In genomic region chr1:94031591-94031990, GRCh38 we compare ENCODE assay signal across 21 cellular contexts.
A peak's percentile ranks its signal among the peaks of the same experiment; 100 is the strongest.
DNase-seq lines count a peak whose midpoint lies in the region; ATAC-seq and TF ChIP-seq lines count a peak whose summit lies in the region.
"Had no signal": no experiment of that assay in that cellular context is flagged by ENCODE, and none has a peak within 500 bp of the region (broad histone marks: within the 10 kb centered on the region; RNA-seq: fewer than 3 reads in every experiment).

No MANE protein-coding gene starts in this region.

- H3K27ac ChIP-seq in GM23338 (ENCODE audit: low read depth) (no peak overlapping the region), lung (ENCODE audit: low read depth in 1 of 2, low read length in 1 of 2) (peak overlapping the region in 1 of 2 donors; percentile 37)

- H3K9me3 ChIP-seq in lung (ENCODE audit: control insufficient read depth in 2 of 2, insufficient read depth in 1 of 2, low read length in 1 of 2): no peaks in the 10 kb centered on the region

- no peaks in the 10 kb centered on the region for H3F3A ChIP-seq in GM23338 (replicated peaks; ENCODE audit: low read depth)

- no peaks in the 10 kb centered on the region for H3K9me2 ChIP-seq in GM23338 (ENCODE audit: insufficient read depth)

- no peaks in the 10 kb centered on the region for H3K79me2 ChIP-seq in GM23338 (replicated peaks; ENCODE audit: insufficient read depth)

- no peaks in the 10 kb centered on the region for H3K36me3 Mint-ChIP-seq in GM23338 (ENCODE audit: low read depth)
- H3K36me3 Mint-ChIP-seq in glutamatergic neuron (ENCODE audit: unreplicated experiment): no peaks in the 10 kb centered on the region
- H3K36me3 Mint-ChIP-seq: CD8-positive, alpha-beta T cell; IgD-negative memory B cell had no signal

- WGBS in lung, 2 donors: 69 to 82% methylated on average over 9 of the region's 9 CpGs

- no peaks in the 10 kb centered on the region for H3K9me3 Mint-ChIP-seq in GM23338
- H3K9me3 Mint-ChIP-seq in glutamatergic neuron (ENCODE audit: unreplicated experiment): peaks cover 2% of the 10 kb centered on the region
- H3K9me3 Mint-ChIP-seq: CD8-positive, alpha-beta T cell; IgD-negative memory B cell had no signal

- no peak overlapping the region for H3K4me3 ChIP-seq in GM23338
- no peak overlapping the region for H3K4me3 ChIP-seq in lung

- TF ChIP-seq CTCF in GM23338 (conservative IDR thresholded peaks at IDR 0.05; ENCODE audit: low read depth in 2 of 2): no peak
- TF ChIP-seq CTCF in lung (IDR thresholded peaks at IDR 0.05; ENCODE audit: control extremely low read depth, extremely low read depth): no peak
- no peak for TF ChIP-seq CTCF in glutamatergic neuron (IDR thresholded peaks at IDR 0.05; ENCODE audit: partially characterized antibody, unreplicated experiment)

- no peaks in the 10 kb centered on the region for H4K20me1 ChIP-seq in GM23338 (replicated peaks; ENCODE audit: insufficient read depth)

- H3K36me3 ChIP-seq in GM23338 (ENCODE audit: insufficient read depth): no peaks in the 10 kb centered on the region
- no peaks in the 10 kb centered on the region for H3K36me3 ChIP-seq in lung (ENCODE audit: control insufficient read depth in 2 of 2, insufficient read depth in 2 of 2, low read length in 2 of 2)

- intact Hi-C loops in sciatic nerve (cut with DNase I): loop anchor here (2.0 kb wide), 1 partner anchor 299 kb away; no protein-coding TSS in a partner anchor

- ATAC-seq in GM23338 (peak; percentile 45; the same call in 2 of the 3 replicates), lung (ENCODE audit: insufficient read depth, low FRiP score) (peak; percentile 48), sciatic nerve (peak; percentile 54), GM21515 (IDR thresholded peaks at IDR 0.05; ENCODE audit: unreplicated experiment) (no peak)
- ATAC-seq in stimulated activated naive CD8-positive, alpha-beta T cell treated with anti-CD3 and anti-CD28 coated beads, Interleukin-15, Interleukin-2, amounts not matched to agents 100 U/mL and 50 U/mL, for 24 hours: no peak
- ATAC-seq: CD8-positive, alpha-beta T cell; HCT116; Panc1 had no signal

- H3K27me3 ChIP-seq in GM23338 (ENCODE audit: insufficient read depth) (no peaks in the 10 kb centered on the region), lung (ENCODE audit: control insufficient read depth, insufficient read depth) (no peaks in the 10 kb centered on the region)

- H3K4me3 Mint-ChIP-seq in GM23338: no peak overlapping the region
- no peak overlapping the region for H3K4me3 Mint-ChIP-seq in glutamatergic neuron (ENCODE audit: unreplicated experiment)
- H3K4me3 Mint-ChIP-seq: CD8-positive, alpha-beta T cell; IgD-negative memory B cell had no signal

- H3K4me2 ChIP-seq in GM23338: no peak overlapping the region

- H2AFZ ChIP-seq in GM23338: 0 out of 2 replicates have a peak overlapping the region, but pooled peaks have one; percentile 57

- no peaks in the 10 kb centered on the region for H3K4me1 ChIP-seq in GM23338 (ENCODE audit: insufficient read depth)
- peaks cover 0 to 2% of the 10 kb centered on the region in 2 donors for H3K4me1 ChIP-seq in lung (ENCODE audit: control insufficient read depth in 2 of 2, insufficient read depth in 2 of 2, low read length in 2 of 2)

- DNase-seq in GM23338 (ENCODE audit: low spot score) (no peak), amniotic epithelial cell (ENCODE audit: low read depth) (peak; percentile 53), lung (ENCODE audit: low spot score) (no peak), sciatic nerve (ENCODE audit: low spot score) (no peak), glutamatergic neuron (no peak)
- no peak for DNase-seq in stimulated activated naive CD8-positive, alpha-beta T cell treated with anti-CD3 and anti-CD28 coated beads, Interleukin-15, Interleukin-2, amounts not matched to agents 100 U/mL and 50 U/mL, for 24 hours
- DNase-seq: AML-193; C1 segment of cervical spinal cord; CD8-positive, alpha-beta T cell; GOT3; NCI-H1105; NCI-H146; NCI-H2029; NCI-H2227 treated with DMSO at 0.1 percent for 48 hours; NCI-H510A treated with DMSO at 0.1 percent for 48 hours; NCI-H774; NK-92 treated with Interleukin-12 subunit alpha and Interleukin-12 subunit beta, amount 100 ng/mL, for 24 hours had no signal

- H3K27ac Mint-ChIP-seq in GM23338 (no peak overlapping the region), glutamatergic neuron (ENCODE audit: unreplicated experiment) (no peak overlapping the region)
- H3K27ac Mint-ChIP-seq: CD8-positive, alpha-beta T cell; IgD-negative memory B cell had no signal

- peaks cover 4% of the 10 kb centered on the region; the same call in 2 of the 3 replicates for H3K4me1 Mint-ChIP-seq in GM23338
- H3K4me1 Mint-ChIP-seq in glutamatergic neuron (ENCODE audit: low read depth, unreplicated experiment): peaks cover 9% of the 10 kb centered on the region

- H3K27me3 Mint-ChIP-seq in GM23338 (ENCODE audit: insufficient read depth, low read depth, poor library complexity) (peaks cover 5% of the 10 kb centered on the region), glutamatergic neuron (ENCODE audit: unreplicated experiment) (no peaks in the 10 kb centered on the region)

TF ChIP-seq in GM23338, 12 proteins besides CTCF, POLR2A, EP300 and RAD21 (continues in another document):
- TF ChIP-seq EZH2 (IDR thresholded peaks at IDR 0.05; ENCODE audit: low read depth, unreplicated experiment): no peak
- TF ChIP-seq, protein P1, sequence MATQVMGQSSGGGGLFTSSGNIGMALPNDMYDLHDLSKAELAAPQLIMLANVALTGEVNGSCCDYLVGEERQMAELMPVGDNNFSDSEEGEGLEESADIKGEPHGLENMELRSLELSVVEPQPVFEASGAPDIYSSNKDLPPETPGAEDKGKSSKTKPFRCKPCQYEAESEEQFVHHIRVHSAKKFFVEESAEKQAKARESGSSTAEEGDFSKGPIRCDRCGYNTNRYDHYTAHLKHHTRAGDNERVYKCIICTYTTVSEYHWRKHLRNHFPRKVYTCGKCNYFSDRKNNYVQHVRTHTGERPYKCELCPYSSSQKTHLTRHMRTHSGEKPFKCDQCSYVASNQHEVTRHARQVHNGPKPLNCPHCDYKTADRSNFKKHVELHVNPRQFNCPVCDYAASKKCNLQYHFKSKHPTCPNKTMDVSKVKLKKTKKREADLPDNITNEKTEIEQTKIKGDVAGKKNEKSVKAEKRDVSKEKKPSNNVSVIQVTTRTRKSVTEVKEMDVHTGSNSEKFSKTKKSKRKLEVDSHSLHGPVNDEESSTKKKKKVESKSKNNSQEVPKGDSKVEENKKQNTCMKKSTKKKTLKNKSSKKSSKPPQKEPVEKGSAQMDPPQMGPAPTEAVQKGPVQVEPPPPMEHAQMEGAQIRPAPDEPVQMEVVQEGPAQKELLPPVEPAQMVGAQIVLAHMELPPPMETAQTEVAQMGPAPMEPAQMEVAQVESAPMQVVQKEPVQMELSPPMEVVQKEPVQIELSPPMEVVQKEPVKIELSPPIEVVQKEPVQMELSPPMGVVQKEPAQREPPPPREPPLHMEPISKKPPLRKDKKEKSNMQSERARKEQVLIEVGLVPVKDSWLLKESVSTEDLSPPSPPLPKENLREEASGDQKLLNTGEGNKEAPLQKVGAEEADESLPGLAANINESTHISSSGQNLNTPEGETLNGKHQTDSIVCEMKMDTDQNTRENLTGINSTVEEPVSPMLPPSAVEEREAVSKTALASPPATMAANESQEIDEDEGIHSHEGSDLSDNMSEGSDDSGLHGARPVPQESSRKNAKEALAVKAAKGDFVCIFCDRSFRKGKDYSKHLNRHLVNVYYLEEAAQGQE (IDR thresholded peaks at IDR 0.05; ENCODE audit: unreplicated experiment): no peak

Comparison
In these comparisons a context has a peak if more than half of its experiments do, and no peak if none do; other contexts are left out.
1. ATAC-seq: peak in GM23338 (single experiment), lung (single experiment) and sciatic nerve (single experiment); none in stimulated activated naive CD8-positive, alpha-beta T cell treated with anti-CD3 and anti-CD28 coated beads, Interleukin-15, Interleukin-2, amounts not matched to agents 100 U/mL and 50 U/mL, for 24 hours (single experiment) and GM21515 (single experiment).